ENCODE assay signal across 9 cellular contexts in the genomic region with DNA sequence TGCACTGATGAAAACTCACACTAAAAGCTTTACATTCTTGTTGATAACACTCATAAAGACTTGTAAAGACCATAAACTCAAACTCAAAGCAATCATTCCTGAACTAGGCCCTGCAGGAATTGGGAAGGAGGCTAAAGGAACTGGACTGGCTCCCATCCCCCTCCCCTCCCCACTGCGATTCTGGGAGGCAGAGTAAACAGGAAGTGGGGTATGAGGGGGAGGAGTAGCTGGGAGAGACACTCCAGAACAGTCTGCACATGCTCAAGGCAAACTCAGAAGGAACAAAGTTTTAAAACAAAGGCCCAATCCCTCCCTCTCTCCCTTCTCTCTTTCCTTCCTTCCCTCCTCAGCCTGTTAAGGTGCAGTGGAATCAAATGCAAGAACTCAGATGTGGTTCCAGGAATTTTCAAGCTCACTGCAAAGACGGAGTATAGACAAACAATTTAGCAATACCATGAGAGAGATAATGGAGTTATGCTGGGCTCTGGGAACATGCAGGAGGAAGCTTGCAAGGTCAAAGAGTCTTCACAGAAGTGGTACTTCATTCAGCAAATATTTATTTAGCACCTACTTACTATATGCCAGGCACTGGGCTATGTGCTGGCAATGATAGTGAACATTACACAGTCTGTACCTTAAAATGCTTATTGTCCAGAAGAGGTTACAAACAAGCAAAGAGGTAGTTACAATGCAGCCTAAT. TPM values are rescaled to one million over a fixed set of nuclear protein-coding genes. Genes with fewer than 3 reads are reported as not detected.
DNase-seq lines count a peak whose midpoint lies in the region; ATAC-seq, FAIRE-seq and TF ChIP-seq lines count a peak whose summit lies in the region.
"Had no signal": no experiment of that assay in that cellular context is flagged by ENCODE, and none has a peak within 500 bp of the region (broad histone marks: within the 10 kb centered on the region; RNA-seq: fewer than 3 reads in every experiment).

No MANE protein-coding gene starts in this region.

- DNase-seq in CD4-positive, alpha-beta memory T cell: no peak
- DNase-seq in LHCN-M2 (ENCODE audit: low read depth) (peak; percentile 62), osteocyte (ENCODE audit: extremely low spot score, unreplicated experiment) (no peak), frontal cortex (ENCODE audit: low spot score in 2 of 2) (no peak), HPDE6-E6E7 (ENCODE audit: extremely low spot score) (no peak)
- no peak for DNase-seq in effector memory CD4-positive, alpha-beta T cell
- DNase-seq in naive thymus-derived CD4-positive, alpha-beta T cell: peak in 1 of 9 donors; percentile 16

- no peaks in the 10 kb centered on the region for H3K27me3 ChIP-seq in CD4-positive, alpha-beta memory T cell (ENCODE audit: insufficient read depth, low read length)
- H3K27me3 ChIP-seq in effector memory CD4-positive, alpha-beta T cell (replicated peaks; ENCODE audit: control insufficient read depth, insufficient read depth, low read length, poor library complexity, severe bottlenecking): no peaks in the 10 kb centered on the region
- no peaks in the 10 kb centered on the region for H3K27me3 ChIP-seq in naive thymus-derived CD4-positive, alpha-beta T cell (ENCODE audit: control insufficient read depth in 2 of 2, insufficient read depth in 2 of 2, low read length in 2 of 2)

- peak overlapping the region in 5 of 8 donors; percentile 23 to 79 (median 49) for H3K4me3 Mint-ChIP-seq in CD4-positive, alpha-beta memory T cell
- H3K4me3 Mint-ChIP-seq in naive thymus-derived CD4-positive, alpha-beta T cell: peak overlapping the region in 3 of 10 donors; percentile 26 to 62 (median 44)
- H3K4me3 Mint-ChIP-seq in osteocyte (ENCODE audit: unreplicated experiment): no peak overlapping the region

- H3K4me3 ChIP-seq in CD4-positive, alpha-beta memory T cell (ENCODE audit: low read length in 2 of 2): no peak overlapping the region
- no peak overlapping the region for H3K4me3 ChIP-seq in effector memory CD4-positive, alpha-beta T cell (ENCODE audit: insufficient read depth, low read depth, low read length, poor library complexity, severe bottlenecking)
- H3K4me3 ChIP-seq in naive thymus-derived CD4-positive, alpha-beta T cell (ENCODE audit: low read length): no peak overlapping the region

- H3K27me3 Mint-ChIP-seq in CD4-positive, alpha-beta memory T cell: no peaks in the 10 kb centered on the region
- H3K27me3 Mint-ChIP-seq in naive thymus-derived CD4-positive, alpha-beta T cell: no peaks in the 10 kb centered on the region
- H3K27me3 Mint-ChIP-seq in osteocyte (ENCODE audit: unreplicated experiment): no peaks in the 10 kb centered on the region

- peak overlapping the region in 1 of 7 donors; percentile 88 for H3K27ac Mint-ChIP-seq in CD4-positive, alpha-beta memory T cell
- H3K27ac Mint-ChIP-seq in naive thymus-derived CD4-positive, alpha-beta T cell: no peak overlapping the region
- no peak overlapping the region for H3K27ac Mint-ChIP-seq in osteocyte (ENCODE audit: unreplicated experiment)

- intact Hi-C loops in CD4-positive, alpha-beta memory T cell (cut with micrococcal nuclease): loop anchor here (2.0 kb wide), 1 partner anchor 16 kb away; a partner anchor contains a TSS
- intact Hi-C loops in naive thymus-derived CD4-positive, alpha-beta T cell (cut with micrococcal nuclease): loop anchor here (1.0 to 5.0 kb wide), 3 partner anchors 10 to 60 kb away; a partner anchor contains a TSS

- CTCF ChIA-PET in CD4-positive, alpha-beta memory T cell (lab: Charles Lee; ENCODE audit: partially characterized antibody): interaction anchor here (1.2 to 2.1 kb wide), 2 partner anchors 11 to 17 kb away, joined by 3 to 7 read pairs; a partner anchor contains a TSS
- CTCF ChIA-PET in naive thymus-derived CD4-positive, alpha-beta T cell (lab: Charles Lee): interaction anchor here (0.9 to 1.8 kb wide), 2 partner anchors 16 to 18 kb away, joined by 3 to 6 read pairs; a partner anchor contains a TSS

- ATAC-seq in naive thymus-derived CD4-positive, alpha-beta T cell: peak; percentile 42
- ATAC-seq in GM18511 (IDR thresholded peaks at IDR 0.05; ENCODE audit: unreplicated experiment): no peak

- peak overlapping the region; percentile 49 for H3K27ac ChIP-seq in CD4-positive, alpha-beta memory T cell (ENCODE audit: low read depth, low read length)
- H3K27ac ChIP-seq in effector memory CD4-positive, alpha-beta T cell (ENCODE audit: insufficient read depth, low read length, poor library complexity, severe bottlenecking): peak overlapping the region; percentile 48
- peak overlapping the region; percentile 50 for H3K27ac ChIP-seq in naive thymus-derived CD4-positive, alpha-beta T cell (ENCODE audit: low read depth, low read length)

- TF ChIP-seq CTCF in osteocyte (IDR thresholded peaks at IDR 0.05): no peak

- H3K4me1 Mint-ChIP-seq in CD4-positive, alpha-beta memory T cell: peaks cover 9 to 20% (median 14%) of the 10 kb centered on the region in 4 donors
- peaks cover 11 to 31% (median 21%) of the 10 kb centered on the region in 7 donors for H3K4me1 Mint-ChIP-seq in naive thymus-derived CD4-positive, alpha-beta T cell
- H3K4me1 Mint-ChIP-seq in osteocyte (ENCODE audit: unreplicated experiment): no peaks in the 10 kb centered on the region

- H3K36me3 ChIP-seq in CD4-positive, alpha-beta memory T cell (ENCODE audit: insufficient read depth, low read length): no peaks in the 10 kb centered on the region
- H3K36me3 ChIP-seq in effector memory CD4-positive, alpha-beta T cell (ENCODE audit: control insufficient read depth, insufficient read depth, low read length): no peaks in the 10 kb centered on the region
- H3K36me3 ChIP-seq in naive thymus-derived CD4-positive, alpha-beta T cell (ENCODE audit: control insufficient read depth in 2 of 3, insufficient read depth in 3 of 3, low read length in 3 of 3): no peaks in the 10 kb centered on the region

- POLR2A ChIA-PET in CD4-positive, alpha-beta memory T cell (lab: Charles Lee; ENCODE audit: partially characterized antibody): interaction anchor here (2.2 to 2.5 kb wide), 2 partner anchors 13 to 62 kb away, joined by 11 to 91 read pairs; a partner anchor contains a TSS
- POLR2A ChIA-PET in naive thymus-derived CD4-positive, alpha-beta T cell (lab: Charles Lee): interaction anchor here (1.2 to 2.5 kb wide), 4 partner anchors 12 to 956 kb away, joined by 3 to 44 read pairs (median 9); a partner anchor contains a TSS

- no peaks in the 10 kb centered on the region for H3K9me3 ChIP-seq in CD4-positive, alpha-beta memory T cell (ENCODE audit: control insufficient read depth in 1 of 2, low read length in 2 of 2)
- H3K9me3 ChIP-seq in effector memory CD4-positive, alpha-beta T cell (ENCODE audit: control insufficient read depth, low read length): no peaks in the 10 kb centered on the region
- H3K9me3 ChIP-seq in naive thymus-derived CD4-positive, alpha-beta T cell (ENCODE audit: control insufficient read depth in 2 of 3, low read length in 3 of 3): no peaks in the 10 kb centered on the region

- peaks cover 0 to 5% (median 0%) of the 10 kb centered on the region in 8 donors for H3K9me3 Mint-ChIP-seq in CD4-positive, alpha-beta memory T cell
- H3K9me3 Mint-ChIP-seq in naive thymus-derived CD4-positive, alpha-beta T cell: peaks cover 0 to 7% (median 0%) of the 10 kb centered on the region in 11 donors
- H3K9me3 Mint-ChIP-seq in osteocyte (ENCODE audit: unreplicated experiment): peaks cover 9% of the 10 kb centered on the region

- peaks cover 68% of the 10 kb centered on the region for H3K4me1 ChIP-seq in CD4-positive, alpha-beta memory T cell (ENCODE audit: insufficient read depth, low read length)
- H3K4me1 ChIP-seq in effector memory CD4-positive, alpha-beta T cell (ENCODE audit: control insufficient read depth, insufficient read depth, low read length, poor library complexity, severe bottlenecking): peaks cover 30% of the 10 kb centered on the region
- peaks cover 35 to 54% of the 10 kb centered on the region in 2 donors for H3K4me1 ChIP-seq in naive thymus-derived CD4-positive, alpha-beta T cell (ENCODE audit: control insufficient read depth in 2 of 2, insufficient read depth in 2 of 2, low read length in 2 of 2)

- H3K36me3 Mint-ChIP-seq in CD4-positive, alpha-beta memory T cell: no peaks in the 10 kb centered on the region
- H3K36me3 Mint-ChIP-seq in naive thymus-derived CD4-positive, alpha-beta T cell: peaks cover 0 to 8% (median 0%) of the 10 kb centered on the region in 5 donors
- no peaks in the 10 kb centered on the region for H3K36me3 Mint-ChIP-seq in osteocyte (ENCODE audit: unreplicated experiment)

- FAIRE-seq in frontal cortex (lab: Jason Lieb, UNC): no peak
- FAIRE-seq: TTC549 had no signal

RNA-seq across cellular contexts. Expression of a gene that starts 15.9 kb away (rescaled TPM):
- total RNA-seq in CD4-positive, alpha-beta memory T cell: 10 to 100 TPM; 64.5 to 73.8 TPM
- polyA plus RNA-seq in CD4-positive, alpha-beta memory T cell: 10 to 100 TPM; 11.9 to 27.8 TPM
- 82.5 and 85.0 TPM in 2 replicates for total RNA-seq in LHCN-M2 (2014; rRNA removed)
- polyA plus RNA-seq in LHCN-M2 (2012): 26.3 TPM
- total RNA-seq in naive thymus-derived CD4-positive, alpha-beta T cell: 10 to 100 TPM; 16.4 to 61.7 (median 55.0) TPM
- polyA plus RNA-seq in naive thymus-derived CD4-positive, alpha-beta T cell: 10 to 100 TPM; 15.7 to 23.9 TPM
- 25.6 and 26.7 TPM in 2 replicates for total RNA-seq in osteocyte
- total RNA-seq in frontal cortex: 22.4 TPM
